ENCODE assay signal across 30 cellular contexts in the genomic region with DNA sequence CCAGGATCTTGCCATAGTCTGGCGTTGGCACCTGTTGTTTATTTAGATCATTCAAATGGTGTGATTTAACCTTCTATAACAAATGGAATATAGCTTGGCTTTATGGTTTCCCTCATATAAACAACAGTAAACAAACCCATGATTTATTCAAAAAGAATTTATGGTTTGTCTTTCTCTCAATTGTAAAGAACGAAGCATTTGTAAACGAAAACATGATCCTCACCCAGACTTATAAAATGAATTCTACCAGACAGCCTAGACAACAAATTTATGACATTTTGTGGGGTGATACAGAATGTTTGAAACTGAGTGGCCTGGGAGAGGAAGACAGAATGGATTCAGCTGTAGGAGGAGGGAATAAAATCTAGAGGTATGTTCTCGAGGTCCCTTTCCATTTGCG.
"Had no signal": no experiment of that assay in that cellular context is flagged by ENCODE, and none has a peak within 500 bp of the region (broad histone marks: within the 10 kb centered on the region; RNA-seq: fewer than 3 reads in every experiment).

No MANE protein-coding gene starts in this region.

- H3K4me1 ChIP-seq: adrenal gland, body of pancreas, esophagus squamous epithelium, gastroesophageal sphincter, heart right ventricle had no signal

- DNase-seq: activated B cell treated with CpG ODN at 0.5 μM for 24 hours; activated CD4-positive, alpha-beta T cell treated with anti-CD3 and anti-CD28 coated beads for 48 hours; activated CD4-positive, alpha-beta T cell treated with anti-CD3 and anti-CD28 coated beads, Interleukin-2, amount 50 U/mL, for 1 hour; activated CD4-positive, alpha-beta T cell treated with anti-CD3 and anti-CD28 coated beads, Interleukin-2, amount 50 U/mL, for 48 hours; activated CD8-positive, alpha-beta memory T cell treated with anti-CD3 and anti-CD28 coated beads, Interleukin-2, amount 10 ng/mL, durations not matched to agents 7 days and 5 days; activated CD8-positive, alpha-beta memory T cell treated with anti-CD3 and anti-CD28 coated beads, Interleukin-2, amount 50 U/mL, for 4 hours; activated CD8-positive, alpha-beta T cell treated with anti-CD3 and anti-CD28 coated beads, Interleukin-2, amount 10 ng/mL, durations not matched to agents 7 days and 5 days; activated effector memory CD4-positive, alpha-beta T cell treated with anti-CD3 and anti-CD28 coated beads, Interleukin-2, amount 50 U/mL, for 16 hours; activated naive CD4-positive, alpha-beta T cell treated with anti-CD3 and anti-CD28 coated beads for 36 hours; activated naive CD8-positive, alpha-beta T cell treated with anti-CD3 and anti-CD28 coated beads for 36 hours; activated naive CD8-positive, alpha-beta T cell treated with anti-CD3 and anti-CD28 coated beads, Interleukin-2, amount 50 U/mL, for 24 hours; activated T-cell treated with anti-CD3 and anti-CD28 coated beads, Interleukin-2, amount 50 U/mL, for 1 hour; activated T-cell treated with anti-CD3 and anti-CD28 coated beads, Interleukin-2, amount 50 U/mL, for 48 hours; adrenal gland; amygdala; aorta; body of pancreas; cortex of kidney; dermis blood vessel endothelial cell; effector CD4-positive, alpha-beta T cell; effector memory CD8-positive, alpha-beta T cell; esophagus squamous epithelium; foreskin melanocyte; heart right ventricle; T-helper 1 cell; T-helper 17 cell; T1000; WERI-Rb-1 had no signal

- H3K36me3 ChIP-seq: adrenal gland, esophagus squamous epithelium, gastroesophageal sphincter, heart right ventricle, WERI-Rb-1 had no signal

- H3K9me3 ChIP-seq: adrenal gland, body of pancreas, esophagus squamous epithelium, gastroesophageal sphincter, heart right ventricle had no signal

- H3K27ac ChIP-seq: adrenal gland, body of pancreas, epithelial cell of prostate, esophagus squamous epithelium, gastroesophageal sphincter, heart right ventricle, WERI-Rb-1 had no signal

- H3K27me3 ChIP-seq: adrenal gland, body of pancreas, esophagus squamous epithelium, gastroesophageal sphincter, heart right ventricle had no signal

- H3K4me3 ChIP-seq: adrenal gland, body of pancreas, esophagus squamous epithelium, gastroesophageal sphincter, heart right ventricle had no signal
